Comparison of ENCODE assay signal across 16 cellular contexts in the genomic region with DNA sequence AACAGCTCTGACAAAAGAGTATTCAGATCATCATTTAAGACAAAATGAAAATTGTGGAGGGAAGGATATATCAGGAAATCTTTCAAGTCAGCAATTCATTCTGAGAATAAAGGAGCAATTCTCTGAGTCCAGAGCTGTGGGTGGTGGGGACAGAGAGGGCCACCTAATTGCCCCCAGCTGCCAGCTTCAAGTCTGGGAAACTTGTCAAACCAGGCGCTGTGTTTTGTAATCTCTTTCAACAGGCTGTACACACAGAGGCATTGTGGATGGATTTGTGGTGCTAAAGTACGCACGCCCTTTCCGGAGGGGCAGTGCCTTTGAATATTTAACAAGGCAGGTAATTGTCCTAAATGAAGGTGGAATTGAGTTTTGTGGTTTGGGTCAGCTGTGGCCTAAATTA.
DNase-seq lines count a peak whose midpoint lies in the region; ATAC-seq, FAIRE-seq and TF ChIP-seq lines count a peak whose summit lies in the region.
"Had no signal": no experiment of that assay in that cellular context is flagged by ENCODE, and none has a peak within 500 bp of the region (broad histone marks: within the 10 kb centered on the region; RNA-seq: fewer than 3 reads in every experiment).

No MANE protein-coding gene starts in this region.

- H3K36me3 ChIP-seq in body of pancreas (replicated peaks in 1 of 2; ENCODE audit: insufficient read depth in 1 of 2, low read depth in 2 of 2) (no peaks in the 10 kb centered on the region), small intestine (ENCODE audit: control insufficient read depth in 2 of 2, insufficient read depth in 2 of 2, low read length in 2 of 2) (no peaks in the 10 kb centered on the region), vagina (no peaks in the 10 kb centered on the region)
- H3K36me3 ChIP-seq: HAP-1, tibial nerve had no signal

- H3K27ac ChIP-seq in body of pancreas (peak overlapping the region in 1 of 4 donors; percentile 29), small intestine (ENCODE audit: low read depth in 1 of 2, low read length in 1 of 2) (no peak overlapping the region), vagina (no peak overlapping the region)
- H3K27ac ChIP-seq: tibial nerve had no signal

- intact Hi-C loops in body of pancreas (cut with DNase I) (no loop called here), vagina (cut with DNase I) (no loop called here)

- no peak overlapping the region for H3K4me3 ChIP-seq in body of pancreas
- no peak overlapping the region for H3K4me3 ChIP-seq in small intestine (ENCODE audit: low read depth in 1 of 2, low read length in 2 of 2)
- no peak overlapping the region for H3K4me3 ChIP-seq in vagina
- H3K4me3 ChIP-seq: GM12878, HAP-1, lung, tibial nerve had no signal

- DNase-seq in NOMO-1 treated with DMSO at 0.1 percent for 48 hours (lab: John Stamatoyannopoulos, UW; ENCODE audit: unreplicated experiment) (peak; percentile 5), NOMO-1 (lab: John Stamatoyannopoulos, UW; ENCODE audit: unreplicated experiment in 2 of 2) (no peak), body of pancreas (peak in 2 of 4 donors; percentile 11 to 26), islet precursor cell (peak; percentile 54), small intestine (peak; percentile 19), vagina (ENCODE audit: extremely low spot score in 2 of 2) (no peak), T-helper 2 cell (no peak)
- no peak for DNase-seq in activated T-cell treated with anti-CD3 and anti-CD28 coated beads, Interleukin-2, amount 50 U/mL, for 1 hour
- DNase-seq: activated CD4-positive, CD25-positive, alpha-beta regulatory T cell; NCI-H2107; NCI-H526 treated with DMSO at 0.1 percent for 48 hours had no signal

- H3K4me1 ChIP-seq in body of pancreas (peaks cover 11% of the 10 kb centered on the region), small intestine (ENCODE audit: control insufficient read depth in 2 of 2, insufficient read depth in 1 of 2, low read depth in 1 of 2, low read length in 1 of 2) (peaks cover 0 to 3% of the 10 kb centered on the region in 2 donors), vagina (no peaks in the 10 kb centered on the region)
- H3K4me1 ChIP-seq: HAP-1, tibial nerve had no signal

- FAIRE-seq in small intestine (lab: Jason Lieb, UNC): no peak
- FAIRE-seq: A204.1, GM12878 had no signal

- 47 to 55% methylated on average over 4 of the region's 4 CpGs for WGBS in body of pancreas, 2 donors
- WGBS in small intestine, 3 donors: 12 to 61% (median 30%) methylated on average over 4 of the region's 4 CpGs

- H3K9me3 ChIP-seq in body of pancreas: no peaks in the 10 kb centered on the region
- no peaks in the 10 kb centered on the region for H3K9me3 ChIP-seq in small intestine (ENCODE audit: control insufficient read depth, low read depth)
- no peaks in the 10 kb centered on the region for H3K9me3 ChIP-seq in vagina
- H3K9me3 ChIP-seq: tibial nerve had no signal

- TF ChIP-seq CTCF in body of pancreas (IDR thresholded peaks at IDR 0.05) (no peak), vagina (IDR thresholded peaks at IDR 0.05) (no peak)

- H3K27me3 ChIP-seq in body of pancreas (no peaks in the 10 kb centered on the region), small intestine (ENCODE audit: control insufficient read depth in 2 of 2, insufficient read depth in 2 of 2, low read length in 2 of 2) (no peaks in the 10 kb centered on the region), vagina (no peaks in the 10 kb centered on the region)
- H3K27me3 ChIP-seq: tibial nerve had no signal

- TF ChIP-seq POLR2A in body of pancreas (IDR thresholded peaks at IDR 0.05) (no peak), vagina (IDR thresholded peaks at IDR 0.05) (no peak)

- ATAC-seq in body of pancreas: peak; percentile 45
- ATAC-seq: GM12878 had no signal

Comparison
In these comparisons a context has a peak if more than half of its experiments do, and no peak if none do; other contexts are left out.
1. DNase-seq: peak in NOMO-1 treated with DMSO at 0.1 percent for 48 hours (single experiment), islet precursor cell (single experiment) and small intestine (single experiment); none in NOMO-1 (0 of 2), vagina (0 of 2), activated T-cell treated with anti-CD3 and anti-CD28 coated beads, Interleukin-2, amount 50 U/mL, for 1 hour (single experiment) and T-helper 2 cell (0 of 5).